Comparison of ENCODE assay signal across 25 cellular contexts in the genomic region with DNA sequence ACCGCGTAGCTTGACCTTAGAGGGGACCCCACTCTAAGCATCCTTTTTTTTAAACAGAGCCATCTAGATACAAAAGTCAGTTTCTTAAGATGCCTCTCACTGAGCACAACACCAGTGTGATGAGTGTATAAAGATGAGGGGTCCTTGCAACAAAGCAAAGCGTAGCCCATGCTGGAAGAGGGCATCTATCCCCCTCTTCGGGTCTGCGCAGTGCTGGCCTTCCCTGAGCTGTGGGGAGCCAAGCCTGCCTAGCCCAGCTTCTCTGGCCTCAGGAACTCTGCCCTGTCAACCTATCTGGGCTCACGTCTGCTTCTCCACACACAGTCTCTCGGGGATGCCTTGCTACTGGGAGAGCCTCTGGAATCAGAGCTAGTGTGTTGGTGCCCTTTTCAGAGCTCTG.
"Had no signal": no experiment of that assay in that cellular context is flagged by ENCODE, and none has a peak within 500 bp of the region (broad histone marks: within the 10 kb centered on the region; RNA-seq: fewer than 3 reads in every experiment).

No MANE protein-coding gene starts in this region.

- H3K27me3 ChIP-seq: heart left ventricle, right atrium auricular region, right lobe of liver, suprapubic skin, transverse colon, upper lobe of left lung, vagina had no signal

- H3K27me3 Mint-ChIP-seq: naive thymus-derived CD4-positive, alpha-beta T cell; natural killer cell treated with Interleukin-12 subunit alpha and Interleukin-12 subunit beta and Interleukin-15 and Interleukin-18, amount 100 ng/mL, for 72 hours; progenitor cell of endocrine pancreas; stimulated activated memory B cell treated with anti-CD40 and anti-IgM and Interleukin-4, amounts not matched to agents 10 μg/mL and 1 μg/mL and 100 μg/mL, for 72 hours had no signal

- H3K4me1 ChIP-seq: heart left ventricle, left ventricle myocardium inferior, right atrium auricular region, right lobe of liver, suprapubic skin, transverse colon, upper lobe of left lung, vagina had no signal

- H3K27ac Mint-ChIP-seq: mesothelial cell of epicardium; naive thymus-derived CD4-positive, alpha-beta T cell; natural killer cell treated with Interleukin-12 subunit alpha and Interleukin-12 subunit beta and Interleukin-15 and Interleukin-18, amount 100 ng/mL, for 72 hours; progenitor cell of endocrine pancreas; stimulated activated memory B cell treated with anti-CD40 and anti-IgM and Interleukin-4, amounts not matched to agents 10 μg/mL and 1 μg/mL and 100 μg/mL, for 72 hours had no signal

- H3K9me3 ChIP-seq: heart left ventricle, left ventricle myocardium inferior, mucosa of descending colon, right atrium auricular region, right lobe of liver, suprapubic skin, transverse colon, upper lobe of left lung, vagina had no signal

- ATAC-seq: heart left ventricle; mucosa of descending colon; naive thymus-derived CD4-positive, alpha-beta T cell; natural killer cell treated with Interleukin-12 subunit alpha and Interleukin-12 subunit beta and Interleukin-15 and Interleukin-18, amount 100 ng/mL, for 72 hours; stimulated activated memory B cell treated with anti-CD40 and anti-IgM and Interleukin-4, amounts not matched to agents 10 μg/mL and 1 μg/mL and 100 μg/mL, for 72 hours had no signal

- H3K9me3 Mint-ChIP-seq: immature natural killer cell; mesothelial cell of epicardium; naive thymus-derived CD4-positive, alpha-beta T cell; natural killer cell treated with Interleukin-12 subunit alpha and Interleukin-12 subunit beta and Interleukin-15 and Interleukin-18, amount 100 ng/mL, for 72 hours; stimulated activated memory B cell treated with anti-CD40 and anti-IgM and Interleukin-4, amounts not matched to agents 10 μg/mL and 1 μg/mL and 100 μg/mL, for 72 hours had no signal

- DNase-seq: heart left ventricle; hypothalamus; immature natural killer cell; left ventricle myocardium inferior; mesendoderm; mucosa of descending colon; naive thymus-derived CD4-positive, alpha-beta T cell; nucleus accumbens; right lobe of liver; stimulated activated CD4-positive, alpha-beta T cell treated with anti-CD3 and anti-CD28 coated beads, Interleukin-1b, Interleukin-23, amount 100 ng/mL, for 48 hours; stimulated activated CD4-positive, alpha-beta T cell treated with anti-CD3 and anti-CD28 coated beads, Interleukin-2, amount 100 ng/mL, for 48 hours; stimulated activated CD4-positive, alpha-beta T cell treated with anti-CD3 and anti-CD28 coated beads, Interleukin-4, amount 100 ng/mL, for 4 hours; stimulated activated CD8-positive, alpha-beta memory T cell treated with anti-CD3 and anti-CD28 coated beads, Interleukin-4, amount 100 ng/mL, for 48 hours; stimulated activated naive CD4-positive, alpha-beta T cell treated with Interleukin-2 at 50 U/mL for 16 hours; transverse colon had no signal

- H3K4me3 ChIP-seq: heart left ventricle, left ventricle myocardium inferior, lung, mucosa of descending colon, right atrium auricular region, right lobe of liver, smooth muscle cell, suprapubic skin, transverse colon, upper lobe of left lung, vagina had no signal

- H3K4me1 Mint-ChIP-seq: immature natural killer cell; mesothelial cell of epicardium; stimulated activated memory B cell treated with anti-CD40 and anti-IgM and Interleukin-4, amounts not matched to agents 10 μg/mL and 1 μg/mL and 100 μg/mL, for 72 hours had no signal

- H3K27ac ChIP-seq: heart left ventricle, left ventricle myocardium inferior, right atrium auricular region, right lobe of liver, suprapubic skin, transverse colon, upper lobe of left lung, vagina had no signal

- H3K4me3 Mint-ChIP-seq: immature natural killer cell; mesothelial cell of epicardium; naive thymus-derived CD4-positive, alpha-beta T cell; natural killer cell treated with Interleukin-12 subunit alpha and Interleukin-12 subunit beta and Interleukin-15 and Interleukin-18, amount 100 ng/mL, for 72 hours; stimulated activated memory B cell treated with anti-CD40 and anti-IgM and Interleukin-4, amounts not matched to agents 10 μg/mL and 1 μg/mL and 100 μg/mL, for 72 hours had no signal

- H3K4me2 ChIP-seq: smooth muscle cell had no signal
